Comparison of ENCODE assay signal across 26 cellular contexts in the genomic region with DNA sequence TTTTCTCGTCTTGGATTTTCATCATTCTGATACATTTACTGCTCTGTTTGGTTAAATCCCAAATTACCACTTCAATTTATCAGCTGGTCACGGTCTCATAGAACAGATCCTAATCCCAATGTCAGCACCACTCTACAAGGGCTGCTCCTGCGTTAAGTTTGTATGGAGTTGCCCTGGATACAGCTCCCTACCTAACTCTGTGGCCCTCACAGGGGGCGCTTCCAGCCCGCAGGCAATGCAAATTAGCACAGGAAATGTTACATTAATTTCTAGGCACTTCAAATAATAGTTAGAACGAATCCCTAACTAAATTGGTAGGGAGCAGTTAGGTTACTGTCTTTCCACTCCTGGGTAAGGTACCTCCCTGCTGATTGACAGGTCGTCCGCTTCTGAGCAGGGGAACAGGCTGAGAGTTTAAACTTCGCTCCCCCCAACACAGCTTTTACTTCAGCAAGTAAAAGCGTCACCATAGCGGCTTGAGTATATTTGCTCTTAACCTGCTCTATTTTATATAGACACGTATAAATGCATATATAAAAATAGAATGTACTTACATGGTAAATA.
A peak's percentile ranks its signal among the peaks of the same experiment; 100 is the strongest.
DNase-seq lines count a peak whose midpoint lies in the region; ATAC-seq, FAIRE-seq and TF ChIP-seq lines count a peak whose summit lies in the region.
"Had no signal": no experiment of that assay in that cellular context is flagged by ENCODE, and none has a peak within 500 bp of the region (broad histone marks: within the 10 kb centered on the region; RNA-seq: fewer than 3 reads in every experiment).

No MANE protein-coding gene starts in this region.

- 0 out of 4 replicates have a peak overlapping the region, but pooled peaks of 1 of the 2 experiments have one; percentile 13 for H3K4me2 ChIP-seq in H1 (ENCODE audit: insufficient read depth in 1 of 2, low read depth in 2 of 2, low read length in 2 of 2)

- H4K91ac ChIP-seq in H1 (replicated peaks; ENCODE audit: insufficient read length, low read length): no peak overlapping the region

- H2BK20ac ChIP-seq in H1 (ENCODE audit: low read length): no peak overlapping the region

- no peaks in the 10 kb centered on the region for H3K79me2 ChIP-seq in H1 (ENCODE audit: control insufficient read depth in 1 of 2, insufficient read depth in 2 of 2, low read length in 2 of 2)

- H2BK5ac ChIP-seq in H1 (ENCODE audit: low read depth, low read length): no peak overlapping the region

- no peak overlapping the region for H3K14ac ChIP-seq in H1 (ENCODE audit: insufficient read length)

- WGBS in H1 (ENCODE audit: extremely low coverage in 1 of 2, insufficient coverage in 1 of 2, insufficient read length in 1 of 2, insufficient replicate concordance in 2 of 2, low coverage in 1 of 2, low lambda C conversion rate in 2 of 2, missing lambda C conversion rate in 1 of 2), 2 experiments: 50% methylated on average over 12 of the region's 12 CpGs; no CpG with 5 or more reads in 1 of the 2 experiments

- no peaks in the 10 kb centered on the region for H3K79me1 ChIP-seq in H1 (ENCODE audit: low read depth, low read length)

- H3K4me3 Mint-ChIP-seq in T-cell: no peak overlapping the region
- H3K4me3 Mint-ChIP-seq in activated naive CD4-positive, alpha-beta T cell treated with anti-CD3 and anti-CD28 coated beads, Interleukin-2, amount 10 ng/mL, durations not matched to agents 7 days and 5 days: no peak overlapping the region
- H3K4me3 Mint-ChIP-seq in activated T-helper 2 cell treated with anti-CD3 and anti-CD28 coated beads, Interferon-gamma antibody, Interleukin-2, Interleukin-4, amounts not matched to agents 10 μg/mL and 5 μg/mL and 100 μg/mL, durations not matched to agents 14 hours and 24 hours and 36 hours (ENCODE audit: low read depth): no peak overlapping the region
- H3K4me3 Mint-ChIP-seq: activated naive CD8-positive, alpha-beta T cell treated with anti-CD3 and anti-CD28 coated beads, Interleukin-2, amount 50 U/mL, for 24 hours; T-helper 2 cell treated with Interferon-gamma antibody and Interleukin-4, amounts not matched to agents 5 μg/mL and 100 μg/mL, for 36 hours had no signal

- H3K9me3 ChIP-seq in H1 (ENCODE audit: insufficient read depth in 2 of 2, low read depth in 1 of 2, low read length in 1 of 2): no peaks in the 10 kb centered on the region
- H3K9me3 ChIP-seq: esophagus muscularis mucosa, gastrocnemius medialis, suprapubic skin, vagina had no signal

- H2BK12ac ChIP-seq in H1 (ENCODE audit: low read depth, low read length): no peak overlapping the region

- no peak overlapping the region for H3K56ac ChIP-seq in H1 (replicated peaks; ENCODE audit: insufficient read length, low read depth, low read length)

- no peak for ATAC-seq in T-cell (replicated peaks in 1 of 4)
- ATAC-seq: activated naive CD8-positive, alpha-beta T cell treated with anti-CD3 and anti-CD28 coated beads, Interleukin-2, amount 50 U/mL, for 24 hours; gastrocnemius medialis; HCT116 had no signal

- POLR2A ChIA-PET in H1 (lab: Charles Lee; ENCODE audit: partially characterized antibody): no interaction called here
- POLR2A ChIA-PET in T-cell (lab: Charles Lee): interaction anchor here in 1 of 2 donors (0.6 kb wide), 1 partner anchor 13 kb away, joined by 3 read pairs; no protein-coding TSS in a partner anchor

- H3K27me3 ChIP-seq in H1 (replicated peaks in 1 of 4; ENCODE audit: control insufficient read depth in 3 of 4, extremely low read depth in 1 of 4, insufficient read depth in 3 of 4, low read length in 3 of 4): no peaks in the 10 kb centered on the region
- H3K27me3 ChIP-seq: brain microvascular endothelial cell, esophagus muscularis mucosa, gastrocnemius medialis, suprapubic skin, vagina had no signal

- H3K27me3 Mint-ChIP-seq in T-cell: no peaks in the 10 kb centered on the region
- H3K27me3 Mint-ChIP-seq in activated naive CD4-positive, alpha-beta T cell treated with anti-CD3 and anti-CD28 coated beads, Interleukin-2, amount 10 ng/mL, durations not matched to agents 7 days and 5 days: no peaks in the 10 kb centered on the region
- no peaks in the 10 kb centered on the region for H3K27me3 Mint-ChIP-seq in activated T-helper 2 cell treated with anti-CD3 and anti-CD28 coated beads, Interferon-gamma antibody, Interleukin-2, Interleukin-4, amounts not matched to agents 10 μg/mL and 5 μg/mL and 100 μg/mL, durations not matched to agents 14 hours and 24 hours and 36 hours (ENCODE audit: low read depth)
- H3K27me3 Mint-ChIP-seq: activated naive CD8-positive, alpha-beta T cell treated with anti-CD3 and anti-CD28 coated beads, Interleukin-2, amount 50 U/mL, for 24 hours; progenitor cell of endocrine pancreas had no signal

- no peak overlapping the region for H4K5ac ChIP-seq in H1 (ENCODE audit: insufficient read length, low read depth, low read length)

- CTCF ChIA-PET in H1 (lab: Charles Lee; ENCODE audit: partially characterized antibody): interaction anchor here (1.0 to 2.7 kb wide), 6 partner anchors 13 to 78 kb away, joined by 3 to 9 read pairs (median 5); no protein-coding TSS in a partner anchor
- CTCF ChIA-PET in T-cell (lab: Charles Lee): no interaction called here
- CTCF ChIA-PET in activated naive CD4-positive, alpha-beta T cell treated with anti-CD3 and anti-CD28 coated beads, Interleukin-2, amount 10 ng/mL, durations not matched to agents 7 days and 5 days (lab: Charles Lee): no interaction called here

- TF ChIP-seq RAD21 in H1 (IDR thresholded peaks at IDR 0.05 in 1 of 2, conservative IDR thresholded peaks at IDR 0.05 in 1 of 2; ENCODE audit: low read depth in 2 of 2, low read length in 2 of 2): no peak; a peak in 1 of 4 replicates

- intact Hi-C loops in activated T-helper 2 cell treated with anti-CD3 and anti-CD28 coated beads, Interferon-gamma antibody, Interleukin-2, Interleukin-4, amounts not matched to agents 10 μg/mL and 5 μg/mL and 100 μg/mL, durations not matched to agents 14 hours and 24 hours and 36 hours (cut with micrococcal nuclease): no loop called here

- FAIRE-seq in H1 (lab: Jason Lieb, UNC): peak; percentile 86
- FAIRE-seq: D721Med had no signal

- TF ChIP-seq EP300 in H1 (IDR thresholded peaks at IDR 0.05; ENCODE audit: borderline replicate concordance in 1 of 2, low read depth in 2 of 2, low read length in 2 of 2): no peak

- peaks cover 0 to 4% (median 3%) of the 10 kb centered on the region in 4 experiments; a peak in 4 of 7 replicates for H3K4me1 ChIP-seq in H1 (replicated peaks in 1 of 4; ENCODE audit: control insufficient read depth in 3 of 4, insufficient read depth in 4 of 4, low read length in 3 of 4)
- H3K4me1 ChIP-seq: esophagus muscularis mucosa, gastrocnemius medialis, suprapubic skin, vagina had no signal

- TF ChIP-seq CTCF in H1 (IDR thresholded peaks at IDR 0.05; ENCODE audit: control extremely low read depth in 1 of 3, insufficient read depth in 1 of 3, low read depth in 1 of 3, low read length in 3 of 3): peak in 2 of 3 experiments; percentile 9 to 25; a peak in 1 of 4 replicates

- H2AFZ ChIP-seq in H1 (ENCODE audit: low read length): peak overlapping the region; percentile 67; the same call in 1 of the 2 replicates

- H3K9me3 Mint-ChIP-seq in T-cell: no peaks in the 10 kb centered on the region
- H3K9me3 Mint-ChIP-seq in activated naive CD4-positive, alpha-beta T cell treated with anti-CD3 and anti-CD28 coated beads, Interleukin-2, amount 10 ng/mL, durations not matched to agents 7 days and 5 days: no peaks in the 10 kb centered on the region
- no peaks in the 10 kb centered on the region for H3K9me3 Mint-ChIP-seq in activated T-helper 2 cell treated with anti-CD3 and anti-CD28 coated beads, Interferon-gamma antibody, Interleukin-2, Interleukin-4, amounts not matched to agents 10 μg/mL and 5 μg/mL and 100 μg/mL, durations not matched to agents 14 hours and 24 hours and 36 hours
- H3K9me3 Mint-ChIP-seq: activated naive CD8-positive, alpha-beta T cell treated with anti-CD3 and anti-CD28 coated beads, Interleukin-2, amount 50 U/mL, for 24 hours; T-helper 2 cell treated with Interferon-gamma antibody and Interleukin-4, amounts not matched to agents 5 μg/mL and 100 μg/mL, for 36 hours had no signal

- no peak overlapping the region for H3K4ac ChIP-seq in H1 (replicated peaks; ENCODE audit: insufficient read length, low read depth, low read length)

- H3K27ac Mint-ChIP-seq in T-cell: no peak overlapping the region
- no peak overlapping the region for H3K27ac Mint-ChIP-seq in activated naive CD4-positive, alpha-beta T cell treated with anti-CD3 and anti-CD28 coated beads, Interleukin-2, amount 10 ng/mL, durations not matched to agents 7 days and 5 days
- H3K27ac Mint-ChIP-seq in activated T-helper 2 cell treated with anti-CD3 and anti-CD28 coated beads, Interferon-gamma antibody, Interleukin-2, Interleukin-4, amounts not matched to agents 10 μg/mL and 5 μg/mL and 100 μg/mL, durations not matched to agents 14 hours and 24 hours and 36 hours: no peak overlapping the region
- H3K27ac Mint-ChIP-seq: activated naive CD8-positive, alpha-beta T cell treated with anti-CD3 and anti-CD28 coated beads, Interleukin-2, amount 50 U/mL, for 24 hours; progenitor cell of endocrine pancreas; T-helper 2 cell treated with Interferon-gamma antibody and Interleukin-4, amounts not matched to agents 5 μg/mL and 100 μg/mL, for 36 hours had no signal

- TF ChIP-seq POLR2A in H1 (IDR thresholded peaks at IDR 0.05; ENCODE audit: control extremely low read depth in 1 of 2, low read depth in 2 of 2, low read length in 2 of 2): no peak

- no peak overlapping the region for H3K23ac ChIP-seq in H1 (ENCODE audit: insufficient read length)

- no peak overlapping the region for H3K27ac ChIP-seq in H1 (ENCODE audit: low read depth, low read length)
- H3K27ac ChIP-seq: brain microvascular endothelial cell, C4-2B, esophagus muscularis mucosa, gastrocnemius medialis, suprapubic skin, vagina had no signal

- H3K4me3 ChIP-seq in H1 (ENCODE audit: extremely low read depth in 1 of 4, insufficient read depth in 2 of 4, low read depth in 3 of 4, low read length in 4 of 4): no peak overlapping the region
- H3K4me3 ChIP-seq: esophagus muscularis mucosa, gastrocnemius medialis, suprapubic skin, vagina had no signal

- DNase-seq in DMS79 (lab: John Stamatoyannopoulos, UW) (peak; percentile 35), M059J (ENCODE audit: low read depth) (peak; percentile 21), NCI-H345 treated with DMSO at 0.1 percent for 48 hours (lab: John Stamatoyannopoulos, UW; ENCODE audit: unreplicated experiment) (peak; percentile 19), H1 (ENCODE audit: low read depth in 1 of 2, low spot score in 2 of 2) (peak in 1 of 2 experiments; percentile 19), T-cell (no peak), SIG-M5 treated with dmso at 0.1 percent for 504 hours (lab: John Stamatoyannopoulos, UW; ENCODE audit: unreplicated experiment) (no peak)
- no peak for DNase-seq in activated naive CD4-positive, alpha-beta T cell treated with anti-CD3 and anti-CD28 coated beads, Interleukin-2, amount 10 ng/mL, durations not matched to agents 7 days and 5 days
- DNase-seq in activated T-helper 2 cell treated with anti-CD3 and anti-CD28 coated beads, Interferon-gamma antibody, Interleukin-2, Interleukin-4, amounts not matched to agents 10 μg/mL and 5 μg/mL and 100 μg/mL, durations not matched to agents 14 hours and 24 hours and 36 hours (ENCODE audit: low spot score): no peak
- DNase-seq: activated CD4-positive, alpha-beta T cell treated with anti-CD3 and anti-CD28 coated beads, Interleukin-2, amount 50 U/mL, for 4 hours; activated effector memory CD4-positive, alpha-beta T cell treated with anti-CD3 and anti-CD28 coated beads, Interleukin-2, amount 50 U/mL, for 16 hours; activated naive CD8-positive, alpha-beta T cell treated with anti-CD3 and anti-CD28 coated beads, Interleukin-2, amount 50 U/mL, for 24 hours; brain microvascular endothelial cell; effector memory CD4-positive, alpha-beta T cell; gastrocnemius medialis; GDM1; IMR-90; NK-92 treated with Interleukin-12 subunit alpha and Interleukin-12 subunit beta, amount 100 ng/mL, for 24 hours; stimulated activated CD4-positive, alpha-beta T cell treated with anti-CD3 and anti-CD28 coated beads, Interleukin-1b, Interleukin-23, amount 100 ng/mL, for 48 hours had no signal

- no peaks in the 10 kb centered on the region for H4K20me1 ChIP-seq in H1 (replicated peaks in 1 of 2; ENCODE audit: control insufficient read depth in 1 of 2, insufficient read depth in 2 of 2, low read length in 2 of 2)

- no peak overlapping the region for H2BK15ac ChIP-seq in H1 (ENCODE audit: low read length)

- no peak overlapping the region for H3K18ac ChIP-seq in H1 (ENCODE audit: extremely low read depth, low read length)

- H3K36me3 ChIP-seq in H1 (ENCODE audit: control insufficient read depth in 2 of 4, insufficient read depth in 4 of 4, low read length in 3 of 4): no peaks in the 10 kb centered on the region
- H3K36me3 ChIP-seq: brain microvascular endothelial cell, esophagus muscularis mucosa, gastrocnemius medialis, suprapubic skin, vagina had no signal

- no peaks in the 10 kb centered on the region for H3K36me3 Mint-ChIP-seq in T-cell
- no peaks in the 10 kb centered on the region for H3K36me3 Mint-ChIP-seq in activated naive CD4-positive, alpha-beta T cell treated with anti-CD3 and anti-CD28 coated beads, Interleukin-2, amount 10 ng/mL, durations not matched to agents 7 days and 5 days
- no peaks in the 10 kb centered on the region for H3K36me3 Mint-ChIP-seq in activated T-helper 2 cell treated with anti-CD3 and anti-CD28 coated beads, Interferon-gamma antibody, Interleukin-2, Interleukin-4, amounts not matched to agents 10 μg/mL and 5 μg/mL and 100 μg/mL, durations not matched to agents 14 hours and 24 hours and 36 hours (ENCODE audit: low read depth)

- no peak overlapping the region for H3K9ac ChIP-seq in H1 (replicated peaks in 1 of 4; ENCODE audit: extremely low read depth in 1 of 4, low read depth in 3 of 4, low read length in 3 of 4)

- H2AK5ac ChIP-seq in H1 (ENCODE audit: low read depth, low read length): no peak overlapping the region

- H2BK120ac ChIP-seq in H1 (replicated peaks; ENCODE audit: low read depth, low read length): no peak overlapping the region

- no peak overlapping the region for H4K8ac ChIP-seq in H1 (ENCODE audit: extremely low read depth, insufficient read depth, low read length)

- H3K4me1 Mint-ChIP-seq in T-cell: no peaks in the 10 kb centered on the region
- H3K4me1 Mint-ChIP-seq in activated naive CD4-positive, alpha-beta T cell treated with anti-CD3 and anti-CD28 coated beads, Interleukin-2, amount 10 ng/mL, durations not matched to agents 7 days and 5 days: no peaks in the 10 kb centered on the region
- H3K4me1 Mint-ChIP-seq in activated T-helper 2 cell treated with anti-CD3 and anti-CD28 coated beads, Interferon-gamma antibody, Interleukin-2, Interleukin-4, amounts not matched to agents 10 μg/mL and 5 μg/mL and 100 μg/mL, durations not matched to agents 14 hours and 24 hours and 36 hours (ENCODE audit: low read depth): no peaks in the 10 kb centered on the region
- H3K4me1 Mint-ChIP-seq: activated naive CD8-positive, alpha-beta T cell treated with anti-CD3 and anti-CD28 coated beads, Interleukin-2, amount 50 U/mL, for 24 hours had no signal

- no peaks in the 10 kb centered on the region for H3K23me2 ChIP-seq in H1 (ENCODE audit: low read depth, low read length)

Comparison
In these comparisons a context has a peak if more than half of its experiments do, and no peak if none do; other contexts are left out.
1. DNase-seq: peak in DMS79 (single experiment), M059J (single experiment) and NCI-H345 treated with DMSO at 0.1 percent for 48 hours (single experiment); none in T-cell (0 of 34), activated naive CD4-positive, alpha-beta T cell treated with anti-CD3 and anti-CD28 coated beads, Interleukin-2, amount 10 ng/mL, durations not matched to agents 7 days and 5 days (single experiment), activated T-helper 2 cell treated with anti-CD3 and anti-CD28 coated beads, Interferon-gamma antibody, Interleukin-2, Interleukin-4, amounts not matched to agents 10 μg/mL and 5 μg/mL and 100 μg/mL, durations not matched to agents 14 hours and 24 hours and 36 hours (single experiment) and SIG-M5 treated with dmso at 0.1 percent for 504 hours (single experiment).